In genomic region chr2:216059233-216059834, GRCh38 we compare ENCODE assay signal across 11 cellular contexts. TPM values are rescaled to one million over a fixed set of nuclear protein-coding genes. Genes with fewer than 3 reads are reported as not detected.
A peak's percentile ranks its signal among the peaks of the same experiment; 100 is the strongest.
DNase-seq lines count a peak whose midpoint lies in the region; ATAC-seq and TF ChIP-seq lines count a peak whose summit lies in the region.
"Had no signal": no experiment of that assay in that cellular context is flagged by ENCODE, and none has a peak within 500 bp of the region (broad histone marks: within the 10 kb centered on the region; RNA-seq: fewer than 3 reads in every experiment).

No MANE protein-coding gene starts in this region.

- no peak overlapping the region for H3K9ac ChIP-seq in HCT116 (ENCODE audit: low read length)

- peaks cover 7 to 18% of the 10 kb centered on the region in 2 experiments; a peak in 3 of 4 replicates for H3K4me1 ChIP-seq in HCT116 (ENCODE audit: control insufficient read depth in 1 of 2, insufficient read depth in 2 of 2, low read length in 2 of 2)
- H3K4me1 ChIP-seq: uterus had no signal

- no peaks in the 10 kb centered on the region for H3K79me2 ChIP-seq in HCT116 (ENCODE audit: insufficient read depth, low read length)

- H3K4me3 ChIP-seq in HCT116 (replicated peaks in 1 of 2; ENCODE audit: low read depth in 1 of 2, low read length in 2 of 2) = no peak overlapping the region
- H3K4me3 ChIP-seq in WERI-Rb-1 (ENCODE audit: low read depth, low read length) = no peak overlapping the region
- H3K4me3 ChIP-seq: left lung, uterus had no signal

- H3K4me2 ChIP-seq in HCT116 (ENCODE audit: low read length) = no peak overlapping the region

- no peaks in the 10 kb centered on the region for H3K27me3 Mint-ChIP-seq in Calu3 (ENCODE audit: unreplicated experiment)
- no peaks in the 10 kb centered on the region for H3K27me3 Mint-ChIP-seq in memory B cell

- peak; percentile 26 for TF ChIP-seq CTCF in Calu3 (IDR thresholded peaks at IDR 0.05; ENCODE audit: unreplicated experiment)
- peak; percentile 9 to 48 (median 21); a peak in 3 of 6 replicates for TF ChIP-seq CTCF in HCT116 (IDR thresholded peaks at IDR 0.05 in 2 of 3, conservative IDR thresholded peaks at IDR 0.05 in 1 of 3; ENCODE audit: borderline replicate concordance in 1 of 3, insufficient read depth in 1 of 3, low read depth in 2 of 3, low read length in 2 of 3)
- TF ChIP-seq CTCF in WERI-Rb-1 (IDR thresholded peaks at IDR 0.05; ENCODE audit: low read depth, low read length) = 0 out of 2 replicates have a peak, but pooled peaks have one; percentile 3

- H3K27ac Mint-ChIP-seq in Calu3 (ENCODE audit: unreplicated experiment) = peak overlapping the region; percentile 39
- peak overlapping the region; percentile 17 for H3K27ac Mint-ChIP-seq in memory B cell

- H3K27ac ChIP-seq in HCT116 (ENCODE audit: low read depth, low read length) (no peak overlapping the region), WERI-Rb-1 (no peak overlapping the region)
- H3K27ac ChIP-seq: uterus had no signal

- H3K36me3 ChIP-seq in HCT116 (ENCODE audit: control insufficient read depth in 1 of 2, insufficient read depth in 2 of 2, low read length in 2 of 2) (peaks cover 0 to 3% of the 10 kb centered on the region in 2 experiments; a peak in 1 of 4 replicates), WERI-Rb-1 (peaks cover 13% of the 10 kb centered on the region)
- H3K36me3 ChIP-seq: uterus had no signal

- DNase-seq in Calu3 = no peak
- no peak for DNase-seq in HCT116 (ENCODE audit: low read depth, low spot score)
- DNase-seq in WERI-Rb-1 = no peak
- no peak for DNase-seq in memory B cell (ENCODE audit: low spot score in 2 of 2)
- no peak for DNase-seq in NCI-H2029 treated with DMSO at 0.1 percent for 48 hours (lab: John Stamatoyannopoulos, UW)
- DNase-seq in D341Med (ENCODE audit: low spot score) = no peak
- DNase-seq: GDM1, left lung, NCI-H1930, uterus had no signal

- no peaks in the 10 kb centered on the region for H4K20me1 ChIP-seq in HCT116 (ENCODE audit: insufficient read depth)

- no peak overlapping the region for H3K4me3 Mint-ChIP-seq in Calu3 (ENCODE audit: low read depth, unreplicated experiment)
- H3K4me3 Mint-ChIP-seq in memory B cell = peak overlapping the region; percentile 21

- ATAC-seq in HCT116 (peak; percentile 59), memory B cell (ENCODE audit: low read depth) (no peak), GM21737 (IDR thresholded peaks at IDR 0.05; ENCODE audit: unreplicated experiment) (no peak)
- ATAC-seq: left lung had no signal

- H3K9me3 Mint-ChIP-seq in Calu3 (ENCODE audit: low read depth, unreplicated experiment) (no peaks in the 10 kb centered on the region), memory B cell (no peaks in the 10 kb centered on the region)

- peaks cover 45% of the 10 kb centered on the region for H3K4me1 Mint-ChIP-seq in Calu3 (ENCODE audit: low read depth, unreplicated experiment)
- peaks cover 13% of the 10 kb centered on the region for H3K4me1 Mint-ChIP-seq in memory B cell

- H2AFZ ChIP-seq in HCT116 (ENCODE audit: low read depth, low read length, poor library complexity, severe bottlenecking) = no peak overlapping the region

- no peak for TF ChIP-seq RAD21 in HCT116 (IDR thresholded peaks at IDR 0.05; ENCODE audit: low read depth)

- no peak for TF ChIP-seq POLR2A in HCT116 (IDR thresholded peaks at IDR 0.05; ENCODE audit: borderline replicate concordance, extremely low read depth, insufficient read depth, insufficient read length)

- no peaks in the 10 kb centered on the region for H3K9me3 ChIP-seq in HCT116 (ENCODE audit: control insufficient read depth in 1 of 2, insufficient read depth in 1 of 2, low read depth in 1 of 2, low read length in 2 of 2)
- no peaks in the 10 kb centered on the region for H3K9me3 ChIP-seq in WERI-Rb-1 (ENCODE audit: severe bottlenecking)
- H3K9me3 ChIP-seq: left lung, uterus had no signal

- intact Hi-C loops in Calu3 (cut with micrococcal nuclease; ENCODE audit: unreplicated experiment) = loop anchor here (1.0 to 2.0 kb wide), 2 partner anchors 23 to 25 kb away; no protein-coding TSS in a partner anchor
- intact Hi-C loops in HCT116 (cut with micrococcal nuclease) = no loop called here

- RAD21 ChIA-PET in HCT116 (lab: Charles Lee; ENCODE audit: low non-redundant PET in 1 of 2, low total read pairs in 2 of 2, uncharacterized antibody in 2 of 2, unreplicated experiment in 2 of 2) = no interaction called here

- CTCF ChIA-PET in Calu3 (lab: Charles Lee) = no interaction called here
- CTCF ChIA-PET in HCT116 (lab: Charles Lee) = interaction anchor here (1.7 kb wide), 1 partner anchor 25 kb away, joined by 6 read pairs; no protein-coding TSS in a partner anchor

- H3K9me2 ChIP-seq in HCT116 (ENCODE audit: insufficient read depth) = no peaks in the 10 kb centered on the region

- H3K36me3 Mint-ChIP-seq in Calu3 (ENCODE audit: insufficient read depth, unreplicated experiment) = peaks cover 42% of the 10 kb centered on the region
- H3K36me3 Mint-ChIP-seq in memory B cell = peaks cover 9% of the 10 kb centered on the region

- POLR2A ChIA-PET in HCT116 (lab: Charles Lee) = no interaction called here

- no TSS peak for BruUV-seq in Calu3 (replicated peaks; lab: Mats Ljungman, UMichigan)
- no TSS peak for BruUV-seq in HCT116 (replicated peaks; lab: Mats Ljungman, UMichigan)

- H3K27me3 ChIP-seq in HCT116 (ENCODE audit: insufficient read depth, low read length) (no peaks in the 10 kb centered on the region), WERI-Rb-1 (ENCODE audit: insufficient read depth, low read depth, severe bottlenecking) (no peaks in the 10 kb centered on the region)
- H3K27me3 ChIP-seq: left lung, uterus had no signal

TF ChIP-seq in HCT116, 20 proteins besides CTCF, POLR2A, EP300 and RAD21:
- TF ChIP-seq EZH2phosphoT487 (IDR thresholded peaks at IDR 0.05; ENCODE audit: borderline replicate concordance) = no peak
- TF ChIP-seq ELF1 (IDR thresholded peaks at IDR 0.05; ENCODE audit: borderline replicate concordance, low read depth) = no peak
- no peak for TF ChIP-seq MAX (IDR thresholded peaks at IDR 0.05)
- no peak for TF ChIP-seq ZBTB33 (IDR thresholded peaks at IDR 0.05; ENCODE audit: extremely low read depth, insufficient replicate concordance, low read length)
- TF ChIP-seq CBX3 (IDR thresholded peaks at IDR 0.05; ENCODE audit: low read depth) = no peak
- TF ChIP-seq EZH2 (IDR thresholded peaks at IDR 0.05) = no peak
- no peak for TF ChIP-seq FOSL1 (IDR thresholded peaks at IDR 0.05; ENCODE audit: low read depth)
- no peak for TF ChIP-seq EGR1 (IDR thresholded peaks at IDR 0.05; ENCODE audit: low read depth)
- TF ChIP-seq REST (IDR thresholded peaks at IDR 0.05; ENCODE audit: low read depth) = no peak

RNA-seq across cellular contexts. Expression of gene PECR, which starts 22.3 kb away (rescaled TPM):
- 40.7 and 45.3 TPM in 2 replicates for total RNA-seq in Calu3 (2022)
- 16.3 TPM for total RNA-seq in HCT116 (2021; ENCODE audit: unreplicated experiment)
- polyA plus RNA-seq in HCT116 (2012) = 9.1 and 9.2 TPM in 2 replicates

RNA-seq across cellular contexts. Expression of gene TMEM169, which starts 22.4 kb away (rescaled TPM):
- total RNA-seq in Calu3 (2022) = 8.0 and 9.0 TPM in 2 replicates
- total RNA-seq in HCT116 (2021; ENCODE audit: unreplicated experiment) = 0.42 TPM
- polyA plus RNA-seq in HCT116 (2012) = 0.20 TPM in 2 replicates

RNA-seq across cellular contexts. Expression of gene MREG, which starts 46.0 kb away (rescaled TPM):
- total RNA-seq in Calu3 (2022) (22.0 and 29.7 TPM in 2 replicates), HCT116 (2021; ENCODE audit: unreplicated experiment) (16.9 TPM)
- polyA plus RNA-seq in HCT116 (2012) = 5.3 and 7.3 TPM in 2 replicates

RNA-seq across cellular contexts. Expression of gene XRCC5, which starts 49.8 kb away (rescaled TPM):
- total RNA-seq in Calu3 (2022) (266 and 313 TPM in 2 replicates), HCT116 (2021; ENCODE audit: unreplicated experiment) (424 TPM)
- polyA plus RNA-seq in HCT116 (2012) = 265 and 266 TPM in 2 replicates
